Comparison of ENCODE assay signal across 10 cellular contexts in the genomic region with DNA sequence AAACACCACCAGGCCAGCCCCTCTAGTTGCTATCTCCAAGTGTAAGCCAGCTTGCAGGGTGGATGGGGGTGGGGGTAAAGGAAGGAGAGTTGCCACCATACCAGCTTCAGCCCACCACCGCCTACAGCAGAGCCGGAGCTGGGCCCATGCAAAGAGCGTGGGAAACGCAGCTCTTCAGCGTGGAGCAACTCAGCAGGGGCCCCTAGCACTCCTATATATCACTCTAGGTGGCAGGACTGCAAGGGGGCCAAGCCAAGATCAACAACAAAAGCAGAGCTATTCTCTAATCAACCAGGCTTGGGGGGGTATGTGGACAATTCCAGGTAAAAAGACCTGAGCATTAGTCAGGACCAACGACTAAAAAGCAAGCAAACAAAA. TPM values are rescaled to one million over a fixed set of nuclear protein-coding genes. Genes with fewer than 3 reads are reported as not detected.
DNase-seq lines count a peak whose midpoint lies in the region; ATAC-seq and TF ChIP-seq lines count a peak whose summit lies in the region.
"Had no signal": no experiment of that assay in that cellular context is flagged by ENCODE, and none has a peak within 500 bp of the region (broad histone marks: within the 10 kb centered on the region; RNA-seq: fewer than 3 reads in every experiment).

No MANE protein-coding gene starts in this region.

- TF ChIP-seq CTCF in 22Rv1 (IDR thresholded peaks at IDR 0.05) (no peak), A673 (conservative IDR thresholded peaks at IDR 0.05; ENCODE audit: low read depth, low read length) (no peak), PC-3 (conservative IDR thresholded peaks at IDR 0.05; ENCODE audit: low read depth, low read length) (no peak), hepatocyte (IDR thresholded peaks at IDR 0.05; ENCODE audit: poor library complexity) (no peak)

- no peak overlapping the region for H2AFZ ChIP-seq in PC-3 (ENCODE audit: low read length)
- no peak overlapping the region for H2AFZ ChIP-seq in hepatocyte

- H3K27me3 ChIP-seq in A673 (replicated peaks; ENCODE audit: insufficient read depth, low read depth, low read length, poor library complexity), result peaks cover 38% of the 10 kb centered on the region
- peaks cover 10% of the 10 kb centered on the region for H3K27me3 ChIP-seq in PC-3 (ENCODE audit: low read length)
- H3K27me3 ChIP-seq in iPS-20b (ENCODE audit: insufficient read depth, low read length), result peaks cover 40% of the 10 kb centered on the region
- peaks cover 14% of the 10 kb centered on the region for H3K27me3 ChIP-seq in hepatocyte

- no peak overlapping the region for H3K9ac ChIP-seq in PC-3 (ENCODE audit: low read length)
- H3K9ac ChIP-seq in iPS-20b (ENCODE audit: low read depth, low read length), result no peak overlapping the region

- H3K4me3 ChIP-seq in A673 (ENCODE audit: low read depth, low read length, poor library complexity, severe bottlenecking), result no peak overlapping the region
- H3K4me3 ChIP-seq in PC-3 (ENCODE audit: low read length), result no peak overlapping the region
- H3K4me3 ChIP-seq in iPS-20b (ENCODE audit: low read length), result peak overlapping the region; percentile 43; the same call in 1 of the 2 replicates
- no peak overlapping the region for H3K4me3 ChIP-seq in hepatocyte

- H3K79me2 ChIP-seq in PC-3 (ENCODE audit: low read length), result no peaks in the 10 kb centered on the region
- H3K79me2 ChIP-seq in hepatocyte, result no peaks in the 10 kb centered on the region

- H3K4me2 ChIP-seq in PC-3 (ENCODE audit: low read length) (0 out of 2 replicates have a peak overlapping the region, but pooled peaks have one; percentile 22), hepatocyte (no peak overlapping the region)

- WGBS in hepatocyte (ENCODE audit: low lambda C conversion rate, missing lambda C conversion rate), result 59% methylated on average over 6 of the region's 6 CpGs

- DNase-seq in A673 (ENCODE audit: low spot score) (peak; percentile 44), PC-3 (no peak), NCI-H1694 (lab: John Stamatoyannopoulos, UW) (no peak), DMS 273 (lab: John Stamatoyannopoulos, UW; ENCODE audit: unreplicated experiment) (no peak), hepatocyte (ENCODE audit: low spot score) (no peak)
- DNase-seq: DMS153, NCI-H187 treated with DMSO at 0.1 percent for 48 hours had no signal

- H3K9me3 ChIP-seq in A673 (ENCODE audit: low read depth, low read length, poor library complexity, severe bottlenecking) (no peaks in the 10 kb centered on the region), PC-3 (ENCODE audit: low read length) (no peaks in the 10 kb centered on the region), iPS-20b (ENCODE audit: insufficient read depth, low read depth, low read length) (no peaks in the 10 kb centered on the region), hepatocyte (ENCODE audit: low read depth) (no peaks in the 10 kb centered on the region)
- H3K9me3 ChIP-seq: BE2C had no signal

- POLR2A ChIA-PET in A673 (lab: Charles Lee; ENCODE audit: low non-redundant PET), result interaction anchor here (0.6 kb wide), 1 partner anchor 1323 kb away, joined by 10 read pairs; no protein-coding TSS in a partner anchor
- POLR2A ChIA-PET in PC-3 (lab: Charles Lee; ENCODE audit: unreplicated experiment), result no interaction called here

- CTCF ChIA-PET in A673 (lab: Charles Lee), result interaction anchor here (0.5 to 2.7 kb wide), 10 partner anchors 8 to 214 kb away, joined by 3 to 17 read pairs (median 8); a partner anchor contains a TSS
- CTCF ChIA-PET in PC-3 (lab: Charles Lee), result interaction anchor here (0.5 to 1.5 kb wide), 3 partner anchors 12 to 165 kb away, joined by 3 read pairs; no protein-coding TSS in a partner anchor

- BruUV-seq in A673 (replicated peaks; lab: Mats Ljungman, UMichigan) (no TSS peak), PC-3 (replicated peaks; lab: Mats Ljungman, UMichigan) (no TSS peak)

- H3K4me1 ChIP-seq in A673 (ENCODE audit: insufficient read depth, low read length, poor library complexity, severe bottlenecking), result peaks cover 15% of the 10 kb centered on the region
- peaks cover 19% of the 10 kb centered on the region for H3K4me1 ChIP-seq in PC-3 (ENCODE audit: insufficient read depth, low read length)
- no peaks in the 10 kb centered on the region; the same call in 1 of the 2 replicates for H3K4me1 ChIP-seq in iPS-20b (ENCODE audit: insufficient read depth, low read length)
- H3K4me1 ChIP-seq in hepatocyte (ENCODE audit: insufficient read depth), result no peaks in the 10 kb centered on the region
- H3K4me1 ChIP-seq: BE2C had no signal

- intact Hi-C loops in A673 (cut with micrococcal nuclease; ENCODE audit: unreplicated experiment), result loop anchor here (2.0 to 10.0 kb wide), 4 partner anchors 120 to 1738 kb away; no protein-coding TSS in a partner anchor
- intact Hi-C loops in PC-3 (cut with micrococcal nuclease), result no loop called here

- no peaks in the 10 kb centered on the region for H3K9me2 ChIP-seq in PC-3 (replicated peaks; ENCODE audit: low read length)
- H3K9me2 ChIP-seq in hepatocyte (replicated peaks; ENCODE audit: insufficient read depth), result no peaks in the 10 kb centered on the region

- H3F3A ChIP-seq in PC-3 (ENCODE audit: low read length, unreplicated experiment), result no peaks in the 10 kb centered on the region

- H4K20me1 ChIP-seq in PC-3 (ENCODE audit: low read length) (no peaks in the 10 kb centered on the region), hepatocyte (ENCODE audit: insufficient read depth, poor library complexity, severe bottlenecking) (no peaks in the 10 kb centered on the region)

- ATAC-seq in PC-3, result no peak

- H3K36me3 ChIP-seq in A673 (ENCODE audit: insufficient read depth, low read length, poor library complexity, severe bottlenecking), result no peaks in the 10 kb centered on the region
- H3K36me3 ChIP-seq in PC-3 (ENCODE audit: low read depth, low read length), result no peaks in the 10 kb centered on the region
- no peaks in the 10 kb centered on the region for H3K36me3 ChIP-seq in iPS-20b (ENCODE audit: insufficient read depth, low read depth, low read length)
- H3K36me3 ChIP-seq in hepatocyte (replicated peaks; ENCODE audit: insufficient read depth, low read depth), result no peaks in the 10 kb centered on the region
- H3K36me3 ChIP-seq: BE2C had no signal

- peak overlapping the region; percentile 97 for H3K27ac ChIP-seq in 22Rv1
- H3K27ac ChIP-seq in A673 (ENCODE audit: low read depth, low read length, poor library complexity, severe bottlenecking), result no peak overlapping the region
- no peak overlapping the region for H3K27ac ChIP-seq in PC-3 (ENCODE audit: low read length)
- H3K27ac ChIP-seq in iPS-20b (ENCODE audit: low read length), result no peak overlapping the region
- H3K27ac ChIP-seq in hepatocyte, result no peak overlapping the region

RNA-seq across cellular contexts. Expression of a gene that starts 35.5 kb away (rescaled TPM):
- 8.1 and 8.9 TPM in 2 replicates for total RNA-seq in A673 (2021)
- 8.5 and 19.3 TPM in 2 replicates for total RNA-seq in PC-3 (2014; rRNA removed)
- 7.0 and 8.4 TPM in 2 replicates for total RNA-seq in hepatocyte
- 3.7 and 4.4 TPM in 2 replicates for polyA plus RNA-seq in hepatocyte
